9 cellular contexts compared by ENCODE assay signal in genomic region chr6:100464910-100465700, GRCh38. TPM values are rescaled to one million over a fixed set of nuclear protein-coding genes. Genes with fewer than 3 reads are reported as not detected.
A peak's percentile ranks its signal among the peaks of the same experiment; 100 is the strongest.
DNase-seq lines count a peak whose midpoint lies in the region; ATAC-seq and TF ChIP-seq lines count a peak whose summit lies in the region.
"Had no signal": no experiment of that assay in that cellular context is flagged by ENCODE, and none has a peak within 500 bp of the region (broad histone marks: within the 10 kb centered on the region; RNA-seq: fewer than 3 reads in every experiment).

Gene SIM1 (minus strand): TSS chr6:100464921. CDS start chr6:100463468, 1,453 bp downstream.

- no peak for TF ChIP-seq CTCF in CD8-positive, alpha-beta T cell (IDR thresholded peaks at IDR 0.05)
- no peak for TF ChIP-seq CTCF in NB4 (IDR thresholded peaks at IDR 0.05; ENCODE audit: low read depth, low read length)
- TF ChIP-seq CTCF in body of pancreas (IDR thresholded peaks at IDR 0.05), result peak in 2 of 7 experiments; percentile 7 to 8

- H3K27ac Mint-ChIP-seq in CD8-positive, alpha-beta T cell, result no peak within 1 kb of the TSS
- H3K27ac Mint-ChIP-seq in immature natural killer cell, result no peak within 1 kb of the TSS

- DNase-seq in CD8-positive, alpha-beta T cell, result no peak
- peak; percentile 77 for DNase-seq in NB4 (ENCODE audit: low read depth)
- DNase-seq in body of pancreas, result peak; percentile 82 to 92 (median 86)
- peak; percentile 94 for DNase-seq in kidney tubule cell (ENCODE audit: low spot score)
- DNase-seq in immature natural killer cell, result no peak
- no peak for DNase-seq in 8988T

- no peak for TF ChIP-seq POLR2A in NB4 (IDR thresholded peaks at IDR 0.05; ENCODE audit: extremely low read depth, insufficient read length)
- TF ChIP-seq POLR2A in body of pancreas (IDR thresholded peaks at IDR 0.05), result peak; percentile 62 to 85 (median 82)

- 6 to 14% methylated on average over 37 to 52 of the region's 65 CpGs for whole genome bisulfite sequencing in body of pancreas, 2 donors
- WGBS in thymus, result 5% methylated on average over 65 of the region's 65 CpGs

- ATAC-seq in CD8-positive, alpha-beta T cell, result no peak
- ATAC-seq in GM21381 (IDR thresholded peaks at IDR 0.05; ENCODE audit: unreplicated experiment) (peak; percentile 78), body of pancreas (peak; percentile 95)

- H3K27me3 ChIP-seq in CD8-positive, alpha-beta T cell (ENCODE audit: insufficient read depth, low read length), result peaks cover 67% of the 10 kb centered on the region
- H3K27me3 ChIP-seq in body of pancreas (peaks cover 0 to 31% of the 10 kb centered on the region in 2 donors), thymus (ENCODE audit: control insufficient read depth, insufficient read depth) (peaks cover 84% of the 10 kb centered on the region)

- POLR2A ChIA-PET in CD8-positive, alpha-beta T cell (lab: Charles Lee), result no interaction called here

- H3K27me3 Mint-ChIP-seq in CD8-positive, alpha-beta T cell (ENCODE audit: low read depth), result peaks cover 79% of the 10 kb centered on the region
- peaks cover 56 to 68% (median 64%) of the 10 kb centered on the region in 3 donors for H3K27me3 Mint-ChIP-seq in immature natural killer cell (ENCODE audit: low read depth in 3 of 3)

- no peaks in the 10 kb centered on the region for H3K9me3 ChIP-seq in CD8-positive, alpha-beta T cell (ENCODE audit: low read length)
- H3K9me3 ChIP-seq in body of pancreas, result no peaks in the 10 kb centered on the region
- H3K9me3 ChIP-seq in thymus (ENCODE audit: control insufficient read depth), result peaks cover 3% of the 10 kb centered on the region

- intact Hi-C loops in CD8-positive, alpha-beta T cell (cut with DNase I, micrococcal nuclease), result no loop called here
- intact Hi-C loops in body of pancreas (cut with DNase I), result no loop called here

- peak within 1 kb of the TSS; percentile 59 for H3K4me3 Mint-ChIP-seq in CD8-positive, alpha-beta T cell
- H3K4me3 Mint-ChIP-seq in immature natural killer cell, result peak within 1 kb of the TSS in 2 of 5 donors; percentile 42 to 59

- no peaks in the 10 kb centered on the region for H3K36me3 Mint-ChIP-seq in CD8-positive, alpha-beta T cell
- H3K36me3 Mint-ChIP-seq in immature natural killer cell, result peaks cover 0 to 9% (median 4%) of the 10 kb centered on the region in 3 donors

- H3K4me1 Mint-ChIP-seq in CD8-positive, alpha-beta T cell (ENCODE audit: low read depth), result peaks cover 31% of the 10 kb centered on the region
- H3K4me1 Mint-ChIP-seq in immature natural killer cell, result peaks cover 19 to 31% of the 10 kb centered on the region in 2 donors

- no peaks in the 10 kb centered on the region for H3K36me3 ChIP-seq in CD8-positive, alpha-beta T cell (ENCODE audit: insufficient read depth, low read length)
- no peaks in the 10 kb centered on the region for H3K36me3 ChIP-seq in body of pancreas (replicated peaks in 1 of 2; ENCODE audit: insufficient read depth in 1 of 2, low read depth in 2 of 2)
- no peaks in the 10 kb centered on the region for H3K36me3 ChIP-seq in thymus (ENCODE audit: control insufficient read depth, insufficient read depth)

- no peak within 1 kb of the TSS for H3K4me3 ChIP-seq in CD8-positive, alpha-beta T cell (ENCODE audit: low read depth, low read length)
- H3K4me3 ChIP-seq in NB4 (ENCODE audit: low read depth, low read length) (peak within 1 kb of the TSS; percentile 44), body of pancreas (peak within 1 kb of the TSS in 1 of 2 donors; percentile 31), thymus (ENCODE audit: low read length) (peak within 1 kb of the TSS; percentile 41)

- CTCF ChIA-PET in CD8-positive, alpha-beta T cell (lab: Charles Lee), result no interaction called here

- H3K27ac ChIP-seq in CD8-positive, alpha-beta T cell (ENCODE audit: low read depth, low read length), result no peak within 1 kb of the TSS
- H3K27ac ChIP-seq in body of pancreas (peak within 1 kb of the TSS; percentile 48 to 84 (median 78)), thymus (ENCODE audit: low read depth) (no peak within 1 kb of the TSS)

- H3K9me3 Mint-ChIP-seq in CD8-positive, alpha-beta T cell, result peaks cover 18% of the 10 kb centered on the region
- H3K9me3 Mint-ChIP-seq in immature natural killer cell, result peaks cover 11 to 70% (median 21%) of the 10 kb centered on the region in 6 donors

- peaks cover 5% of the 10 kb centered on the region for H3K4me1 ChIP-seq in CD8-positive, alpha-beta T cell (ENCODE audit: insufficient read depth, low read length)
- H3K4me1 ChIP-seq in body of pancreas (peaks cover 16% of the 10 kb centered on the region), thymus (ENCODE audit: control insufficient read depth, insufficient read depth, low read length) (peaks cover 2% of the 10 kb centered on the region)

RNA-seq across cellular contexts. Expression of gene SIM1, which starts in this region (rescaled TPM):
- total RNA-seq in CD8-positive, alpha-beta T cell, result not detected
- 1 to 10 TPM; 3.6 to 6.9 TPM for total RNA-seq in body of pancreas
- polyA plus RNA-seq in thymus (0.02 TPM), immature natural killer cell (not detected)
- total RNA-seq: HT1080 had no signal

Comparison
In these comparisons a context has a peak if more than half of its experiments do, and no peak if none do; other contexts are left out.
1. RNA of gene SIM1 (total RNA-seq): 3.6 to 6.9 TPM in body of pancreas; not detected in CD8-positive, alpha-beta T cell; every median in the first group is over 4 times any median in the second.
2. DNase-seq: peak in NB4 (single experiment), body of pancreas (4 of 4) and kidney tubule cell (single experiment); none in CD8-positive, alpha-beta T cell (0 of 7), immature natural killer cell (0 of 3) and 8988T (single experiment).
3. H3K27ac ChIP-seq: peak in body of pancreas (4 of 4); none in CD8-positive, alpha-beta T cell (single experiment) and thymus (single experiment).